In the genomic region with DNA sequence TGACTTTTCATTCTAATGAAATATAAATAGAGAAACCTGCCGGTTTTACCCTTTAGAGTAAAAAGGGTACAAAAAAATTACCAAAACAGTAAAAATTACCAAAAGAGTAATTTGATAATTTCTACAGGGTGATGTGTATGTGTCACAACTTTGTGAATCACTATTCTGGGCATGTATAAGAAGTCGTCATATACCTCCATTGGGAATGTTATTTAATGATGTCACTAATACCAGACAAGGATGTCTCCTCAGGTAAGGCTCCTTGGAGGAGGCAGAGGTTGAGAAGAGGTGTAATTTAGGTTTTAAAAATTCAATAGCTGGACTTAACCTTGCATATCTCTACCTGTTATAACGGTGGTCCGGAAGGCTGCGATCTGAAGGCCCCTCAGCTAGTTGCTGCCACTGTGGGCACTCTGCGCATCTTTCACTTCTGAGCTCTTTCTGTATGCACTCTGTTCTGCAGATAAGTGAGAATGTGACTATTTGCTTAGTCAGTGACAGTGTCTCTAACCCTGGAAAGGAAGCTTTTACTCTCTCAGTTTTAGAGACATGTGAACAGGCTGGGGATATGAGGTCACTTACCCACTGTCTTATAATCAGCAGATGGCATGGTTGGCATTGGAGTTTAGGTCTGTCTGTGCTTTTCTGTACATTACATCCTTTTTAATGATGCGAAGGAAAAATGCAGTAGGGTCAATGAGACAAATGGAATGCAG, we compare ENCODE assay signal across 12 cellular contexts. TPM values are rescaled to one million over a fixed set of nuclear protein-coding genes. Genes with fewer than 3 reads are reported as not detected.
DNase-seq lines count a peak whose midpoint lies in the region; ATAC-seq and TF ChIP-seq lines count a peak whose summit lies in the region.
"Had no signal": no experiment of that assay in that cellular context is flagged by ENCODE, and none has a peak within 500 bp of the region (broad histone marks: within the 10 kb centered on the region; RNA-seq: fewer than 3 reads in every experiment).

No MANE protein-coding gene starts in this region.

- H3K9me3 Mint-ChIP-seq in Calu3 (ENCODE audit: low read depth, unreplicated experiment) = no peaks in the 10 kb centered on the region
- H3K9me3 Mint-ChIP-seq in activated T-helper 1 cell treated with anti-CD3 and anti-CD28 coated beads, Interleukin-12 subunit alpha, Interleukin-12 subunit beta, Interleukin-2, Interleukin-4 antibody, amounts not matched to agents 30 ng/mL and 10 ng/mL and 1 ng/mL, durations not matched to agents 14 hours and 24 hours and 36 hours = no peaks in the 10 kb centered on the region
- peaks cover 0 to 3% (median 0%) of the 10 kb centered on the region in 6 donors for H3K9me3 Mint-ChIP-seq in immature natural killer cell

- H3K4me3 ChIP-seq in ACC112 (ENCODE audit: low read depth, low read length) = peak overlapping the region; percentile 88

- no peaks in the 10 kb centered on the region for H3K27me3 ChIP-seq in ACC112 (ENCODE audit: insufficient read depth, low read length)
- H3K27me3 ChIP-seq: esophagus muscularis mucosa had no signal

- peaks cover 8% of the 10 kb centered on the region for H3K4me1 ChIP-seq in ACC112 (ENCODE audit: control insufficient read depth, insufficient read depth, low read length, unreplicated experiment)

- no TSS peak for BruUV-seq in Calu3 (replicated peaks; lab: Mats Ljungman, UMichigan)

- CTCF ChIA-PET in Calu3 (lab: Charles Lee) = no interaction called here

- no peak for DNase-seq in Calu3
- DNase-seq in activated T-helper 1 cell treated with anti-CD3 and anti-CD28 coated beads, Interleukin-12 subunit alpha, Interleukin-12 subunit beta, Interleukin-2, Interleukin-4 antibody, amounts not matched to agents 30 ng/mL and 10 ng/mL and 1 ng/mL, durations not matched to agents 14 hours and 24 hours and 36 hours (ENCODE audit: low spot score) = no peak
- no peak for DNase-seq in immature natural killer cell
- DNase-seq in NCI-H2107 (lab: John Stamatoyannopoulos, UW) = no peak
- DNase-seq: NCI-H510A had no signal

- H3K27ac ChIP-seq in ACC112 (ENCODE audit: low read depth, low read length) = no peak overlapping the region
- H3K27ac ChIP-seq: SK-N-MC had no signal

- H3K79me2 ChIP-seq in ACC112 (ENCODE audit: control insufficient read depth, insufficient read depth, low read length, unreplicated experiment) = peaks cover 4% of the 10 kb centered on the region

- H3K27ac Mint-ChIP-seq in Calu3 (ENCODE audit: unreplicated experiment) = no peak overlapping the region
- H3K27ac Mint-ChIP-seq in activated T-helper 1 cell treated with anti-CD3 and anti-CD28 coated beads, Interleukin-12 subunit alpha, Interleukin-12 subunit beta, Interleukin-2, Interleukin-4 antibody, amounts not matched to agents 30 ng/mL and 10 ng/mL and 1 ng/mL, durations not matched to agents 14 hours and 24 hours and 36 hours = peak overlapping the region; percentile 83
- H3K27ac Mint-ChIP-seq in immature natural killer cell = peak overlapping the region in 5 of 6 donors; percentile 85 to 95 (median 91)

- H3K36me3 Mint-ChIP-seq in Calu3 (ENCODE audit: insufficient read depth, unreplicated experiment) (peaks cover 33% of the 10 kb centered on the region), immature natural killer cell (no peaks in the 10 kb centered on the region)
- H3K36me3 Mint-ChIP-seq in activated T-helper 1 cell treated with anti-CD3 and anti-CD28 coated beads, Interleukin-12 subunit alpha, Interleukin-12 subunit beta, Interleukin-2, Interleukin-4 antibody, amounts not matched to agents 30 ng/mL and 10 ng/mL and 1 ng/mL, durations not matched to agents 14 hours and 24 hours and 36 hours (ENCODE audit: low read depth) = no peaks in the 10 kb centered on the region

- H3K4me3 Mint-ChIP-seq in Calu3 (ENCODE audit: low read depth, unreplicated experiment) (peak overlapping the region; percentile 70), immature natural killer cell (peak overlapping the region; percentile 83 to 96 (median 95))
- H3K4me3 Mint-ChIP-seq in activated T-helper 1 cell treated with anti-CD3 and anti-CD28 coated beads, Interleukin-12 subunit alpha, Interleukin-12 subunit beta, Interleukin-2, Interleukin-4 antibody, amounts not matched to agents 30 ng/mL and 10 ng/mL and 1 ng/mL, durations not matched to agents 14 hours and 24 hours and 36 hours = peak overlapping the region; percentile 93

- no peak overlapping the region for H2AFZ ChIP-seq in ACC112 (ENCODE audit: low read length, unreplicated experiment)

- H3K27me3 Mint-ChIP-seq in Calu3 (ENCODE audit: unreplicated experiment) (no peaks in the 10 kb centered on the region), immature natural killer cell (ENCODE audit: low read depth in 3 of 3) (peaks cover 7 to 28% (median 21%) of the 10 kb centered on the region in 3 donors)
- peaks cover 35% of the 10 kb centered on the region for H3K27me3 Mint-ChIP-seq in activated T-helper 1 cell treated with anti-CD3 and anti-CD28 coated beads, Interleukin-12 subunit alpha, Interleukin-12 subunit beta, Interleukin-2, Interleukin-4 antibody, amounts not matched to agents 30 ng/mL and 10 ng/mL and 1 ng/mL, durations not matched to agents 14 hours and 24 hours and 36 hours (ENCODE audit: insufficient read depth)

- intact Hi-C loops in Calu3 (cut with micrococcal nuclease; ENCODE audit: unreplicated experiment) = loop anchor here (5.0 kb wide), 1 partner anchor 118 kb away; no protein-coding TSS in a partner anchor
- intact Hi-C loops in activated T-helper 1 cell treated with anti-CD3 and anti-CD28 coated beads, Interleukin-12 subunit alpha, Interleukin-12 subunit beta, Interleukin-2, Interleukin-4 antibody, amounts not matched to agents 30 ng/mL and 10 ng/mL and 1 ng/mL, durations not matched to agents 14 hours and 24 hours and 36 hours (cut with micrococcal nuclease) = loop anchor here (1.0 to 5.0 kb wide), 5 partner anchors 36 to 1282 kb away; a partner anchor contains a TSS

- H3K36me3 ChIP-seq in ACC112 (ENCODE audit: insufficient read depth, low read length) = no peaks in the 10 kb centered on the region
- H3K36me3 ChIP-seq: esophagus muscularis mucosa, spleen had no signal

- no peak for TF ChIP-seq CTCF in Calu3 (IDR thresholded peaks at IDR 0.05; ENCODE audit: unreplicated experiment)

- H3K4me1 Mint-ChIP-seq in Calu3 (ENCODE audit: low read depth, unreplicated experiment) = peaks cover 12% of the 10 kb centered on the region
- H3K4me1 Mint-ChIP-seq in activated T-helper 1 cell treated with anti-CD3 and anti-CD28 coated beads, Interleukin-12 subunit alpha, Interleukin-12 subunit beta, Interleukin-2, Interleukin-4 antibody, amounts not matched to agents 30 ng/mL and 10 ng/mL and 1 ng/mL, durations not matched to agents 14 hours and 24 hours and 36 hours (ENCODE audit: low read depth) = peaks cover 40% of the 10 kb centered on the region
- peaks cover 32 to 40% of the 10 kb centered on the region in 2 donors for H3K4me1 Mint-ChIP-seq in immature natural killer cell

- ATAC-seq in GM19324 (IDR thresholded peaks at IDR 0.05; ENCODE audit: low FRiP score, unreplicated experiment) = no peak
- ATAC-seq in HG03378 (IDR thresholded peaks at IDR 0.05; ENCODE audit: unreplicated experiment) = no peak
- ATAC-seq in GM21786 (IDR thresholded peaks at IDR 0.05; ENCODE audit: unreplicated experiment) = no peak

RNA-seq across cellular contexts. Expression of a gene that starts 1.0 kb away (rescaled TPM):
- 3.1 and 5.3 TPM in 2 replicates for total RNA-seq in Calu3 (2022)
- 8.2 and 8.6 TPM in 2 replicates for total RNA-seq in activated T-helper 1 cell treated with anti-CD3 and anti-CD28 coated beads, Interleukin-12 subunit alpha, Interleukin-12 subunit beta, Interleukin-2, Interleukin-4 antibody, amounts not matched to agents 30 ng/mL and 10 ng/mL and 1 ng/mL, durations not matched to agents 14 hours and 24 hours and 36 hours
- under 1 TPM in 2 of 3 donors, not detected in 1; 0.24 to 0.49 TPM for polyA plus RNA-seq in immature natural killer cell

RNA-seq across cellular contexts. Expression of a gene that starts 37.8 kb away (rescaled TPM):
- 2.4 and 2.9 TPM in 2 replicates for total RNA-seq in Calu3 (2022)
- total RNA-seq in activated T-helper 1 cell treated with anti-CD3 and anti-CD28 coated beads, Interleukin-12 subunit alpha, Interleukin-12 subunit beta, Interleukin-2, Interleukin-4 antibody, amounts not matched to agents 30 ng/mL and 10 ng/mL and 1 ng/mL, durations not matched to agents 14 hours and 24 hours and 36 hours = 1.4 and 1.6 TPM in 2 replicates
- not detected for polyA plus RNA-seq in immature natural killer cell
